In the genomic region with DNA sequence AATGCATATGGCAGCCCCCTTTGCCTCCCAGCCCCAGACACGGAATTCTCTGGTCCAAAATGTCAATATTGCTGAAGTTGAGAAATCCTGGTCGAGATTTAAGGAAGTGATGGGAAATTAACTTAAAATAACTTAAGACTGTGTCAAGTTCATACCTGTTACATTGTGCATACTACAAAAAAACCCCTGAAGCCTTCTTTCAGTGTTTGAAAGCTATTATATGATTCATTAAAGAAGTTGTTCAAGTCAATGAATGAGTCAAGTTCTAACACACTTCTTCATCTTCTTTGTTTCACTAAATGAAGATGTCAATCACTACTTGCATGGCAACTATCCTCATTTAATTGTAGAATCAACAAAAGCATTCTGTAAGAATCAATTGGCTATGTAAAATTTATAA, we compare ENCODE assay signal across 28 cellular contexts.
"Had no signal": no experiment of that assay in that cellular context is flagged by ENCODE, and none has a peak within 500 bp of the region (broad histone marks: within the 10 kb centered on the region; RNA-seq: fewer than 3 reads in every experiment).

No MANE protein-coding gene starts in this region.

- H3K9ac ChIP-seq: parathyroid adenoma had no signal

- H3K9me3 Mint-ChIP-seq: naive B cell; natural killer cell treated with Interleukin-12 subunit alpha and Interleukin-12 subunit beta and Interleukin-15 and Interleukin-18, amount 100 ng/mL, for 72 hours; neural crest cell; stimulated activated naive CD8-positive, alpha-beta T cell treated with anti-CD3 and anti-CD28 coated beads, Interleukin-15, amount 100 ng/mL, for 72 hours had no signal

- H3K4me3 Mint-ChIP-seq: memory B cell; naive B cell; natural killer cell treated with Interleukin-12 subunit alpha and Interleukin-12 subunit beta and Interleukin-15 and Interleukin-18, amount 100 ng/mL, for 72 hours; neural crest cell; stimulated activated naive CD8-positive, alpha-beta T cell treated with anti-CD3 and anti-CD28 coated beads, Interleukin-15, amount 100 ng/mL, for 72 hours had no signal

- H3K36me3 ChIP-seq: gastroesophageal sphincter, heart right ventricle, lower lobe of right lung, neutrophil, right lobe of liver, suprapubic skin, transverse colon, vagina had no signal

- H3K9me3 ChIP-seq: gastroesophageal sphincter, heart right ventricle, lower lobe of right lung, mucosa of descending colon, neutrophil, right lobe of liver, suprapubic skin, transverse colon, vagina had no signal

- H2AFZ ChIP-seq: parathyroid adenoma had no signal

- H3K27ac ChIP-seq: gastroesophageal sphincter, heart right ventricle, lower lobe of right lung, neutrophil, parathyroid adenoma, right lobe of liver, suprapubic skin, transverse colon, vagina had no signal

- H3K4me1 Mint-ChIP-seq: memory B cell; naive B cell; stimulated activated naive CD8-positive, alpha-beta T cell treated with anti-CD3 and anti-CD28 coated beads, Interleukin-15, amount 100 ng/mL, for 72 hours had no signal

- H3K27me3 Mint-ChIP-seq: naive B cell, progenitor cell of endocrine pancreas had no signal

- H3K4me3 ChIP-seq: dorsolateral prefrontal cortex, gastroesophageal sphincter, heart right ventricle, lower lobe of right lung, mucosa of descending colon, right lobe of liver, suprapubic skin, transverse colon, vagina had no signal

- H3K27me3 ChIP-seq: dorsolateral prefrontal cortex, right lobe of liver, transverse colon, vagina had no signal

- H3K4me1 ChIP-seq: gastroesophageal sphincter, lower lobe of right lung, parathyroid adenoma, right lobe of liver, transverse colon had no signal

- H3K36me3 Mint-ChIP-seq: memory B cell; naive B cell; natural killer cell treated with Interleukin-12 subunit alpha and Interleukin-12 subunit beta and Interleukin-15 and Interleukin-18, amount 100 ng/mL, for 72 hours had no signal

- DNase-seq: effector CD4-positive, alpha-beta T cell; foreskin fibroblast; heart right ventricle; kidney glomerular epithelial cell; left ventricle myocardium superior; lower lobe of right lung; mucosa of descending colon; naive B cell; right lobe of liver; small intestine; stimulated activated CD4-positive, alpha-beta T cell treated with anti-CD3 and anti-CD28 coated beads, Interleukin-15, amount 100 ng/mL, for 24 hours; stimulated activated CD4-positive, alpha-beta T cell treated with anti-CD3 and anti-CD28 coated beads, Interleukin-2, amount 100 ng/mL, for 48 hours; stimulated activated CD8-positive, alpha-beta memory T cell treated with anti-CD3 and anti-CD28 coated beads, Interleukin-4, amount 100 ng/mL, for 48 hours; stimulated activated naive CD4-positive, alpha-beta T cell; stimulated activated naive CD8-positive, alpha-beta T cell treated with anti-CD3 and anti-CD28 coated beads, Interleukin-15, amount 100 ng/mL, for 72 hours; transverse colon had no signal

- H3K27ac Mint-ChIP-seq: memory B cell; naive B cell; natural killer cell treated with Interleukin-12 subunit alpha and Interleukin-12 subunit beta and Interleukin-15 and Interleukin-18, amount 100 ng/mL, for 72 hours; progenitor cell of endocrine pancreas had no signal

- H3K79me2 ChIP-seq: parathyroid adenoma had no signal

- FAIRE-seq: colon, islet of Langerhans, small intestine had no signal

- ATAC-seq: gastroesophageal sphincter; heart right ventricle; left ventricle myocardium superior; lower lobe of right lung; mucosa of descending colon; natural killer cell treated with Interleukin-12 subunit alpha and Interleukin-12 subunit beta and Interleukin-15 and Interleukin-18, amount 100 ng/mL, for 72 hours; right lobe of liver; stimulated activated naive CD8-positive, alpha-beta T cell treated with anti-CD3 and anti-CD28 coated beads, Interleukin-15, amount 100 ng/mL, for 72 hours had no signal
